ENCODE assay signal across 7 cellular contexts in genomic region chr21:5039926-5040325, GRCh38.
DNase-seq lines count a peak whose midpoint lies in the region; ATAC-seq and TF ChIP-seq lines count a peak whose summit lies in the region.
"Not testable (repeated sequence)": the region's sequence is repeated elsewhere in the genome, so short reads cannot be mapped to it uniquely, and the experiment has no call there.

No MANE protein-coding gene starts in this region.

- ATAC-seq in Right ventricle myocardium inferior, result peak; percentile 57
- ATAC-seq in heart left ventricle, result peak in 3 of 4 donors; percentile 45 to 77 (median 59)
- peak; percentile 43 to 89 for ATAC-seq in left cardiac atrium
- ATAC-seq in left lobe of liver, result peak; percentile 26
- ATAC-seq in right lobe of liver, result peak in 3 of 4 donors; percentile 37 to 49 (median 46)
- peak; percentile 71 for ATAC-seq in sciatic nerve
- peak; percentile 61 for ATAC-seq in upper lobe of right lung

- H3K4me3 ChIP-seq in heart left ventricle, right lobe of liver, upper lobe of right lung: not testable (repeated sequence)

- H3K4me1 ChIP-seq in heart left ventricle, right lobe of liver, upper lobe of right lung: not testable (repeated sequence)

- not testable (repeated sequence) for H3K27me3 ChIP-seq in heart left ventricle, right lobe of liver, upper lobe of right lung

- TF ChIP-seq CTCF in heart left ventricle (IDR thresholded peaks at IDR 0.05); right lobe of liver (IDR thresholded peaks at IDR 0.05); upper lobe of right lung (IDR thresholded peaks at IDR 0.05): not testable (repeated sequence)

- DNase-seq in Right ventricle myocardium inferior (ENCODE audit: missing footprints); heart left ventricle; left cardiac atrium; left lobe of liver (ENCODE audit: low spot score); right lobe of liver; sciatic nerve (ENCODE audit: low spot score); upper lobe of right lung: not testable (repeated sequence)

- TF ChIP-seq POLR2A in heart left ventricle (IDR thresholded peaks at IDR 0.05); right lobe of liver (IDR thresholded peaks at IDR 0.05): not testable (repeated sequence)

- not testable (repeated sequence) for H3K9me3 ChIP-seq in heart left ventricle, right lobe of liver, upper lobe of right lung

- intact Hi-C loops in Right ventricle myocardium inferior (cut with DNase I); heart left ventricle (cut with DNase I); left cardiac atrium (cut with DNase I); right lobe of liver (cut with DNase I); sciatic nerve (cut with DNase I); upper lobe of right lung (cut with DNase I): not testable (repeated sequence)

- no CpG with 5 or more reads among the region's 5 CpGs for WGBS in heart left ventricle, 4 donors
- WGBS in right lobe of liver (ENCODE audit: insufficient coverage, low coverage, low lambda C conversion rate, missing lambda C conversion rate), result no CpG with 5 or more reads among the region's 5 CpGs

- not testable (repeated sequence) for H3K36me3 ChIP-seq in heart left ventricle, right lobe of liver, upper lobe of right lung

- not testable (repeated sequence) for H3K27ac ChIP-seq in heart left ventricle, right lobe of liver, upper lobe of right lung
